ENCODE assay signal across 26 cellular contexts in the genomic region with DNA sequence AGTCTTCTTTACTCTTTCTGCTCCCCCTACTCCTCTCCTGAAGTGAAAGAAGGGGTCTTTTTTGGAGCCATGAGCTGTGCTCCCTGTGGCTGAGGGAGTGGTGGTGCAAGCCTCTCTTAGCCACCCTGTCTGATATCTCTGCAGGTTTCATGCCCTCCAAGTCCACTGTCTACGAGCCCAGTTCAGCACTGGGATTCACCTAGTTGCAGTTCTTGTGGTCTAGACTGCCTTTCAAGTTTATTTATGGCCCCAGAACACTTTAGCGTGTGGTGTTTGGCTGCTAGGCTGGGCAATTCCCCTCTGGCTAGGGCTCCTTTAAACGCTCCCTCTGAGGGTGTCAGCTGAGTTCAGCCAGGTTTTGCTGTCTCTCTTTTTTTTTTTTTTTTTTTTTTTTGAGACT.
"Had no signal": no experiment of that assay in that cellular context is flagged by ENCODE, and none has a peak within 500 bp of the region (broad histone marks: within the 10 kb centered on the region; RNA-seq: fewer than 3 reads in every experiment).

No MANE protein-coding gene starts in this region.

- DNase-seq: cerebellar nuclear complex; cortex of kidney; effector memory CD8-positive, alpha-beta T cell; erythroblast; esophagus squamous epithelium; foreskin melanocyte; head of caudate nucleus; kidney; mesenchymal stem cell; naive thymus-derived CD8-positive, alpha-beta T cell; occipital lobe; ovary; psoas muscle; right cardiac atrium; spleen; stimulated activated naive CD8-positive, alpha-beta T cell treated with anti-CD3 and anti-CD28 coated beads, Interleukin-15, Interleukin-2, amounts not matched to agents 100 U/mL and 50 U/mL, for 24 hours; substantia nigra; testis; tibial artery had no signal

- H3K4me3 ChIP-seq: esophagus squamous epithelium, lung, ovary, psoas muscle, skin epidermis, spleen, testis, tibial artery had no signal

- H3K36me3 Mint-ChIP-seq: type B pancreatic cell had no signal

- FAIRE-seq: endometrium, kidney, urothelium cell line had no signal

- H3K36me3 ChIP-seq: esophagus squamous epithelium, ovary, spleen, tibial artery had no signal

- H3K27me3 Mint-ChIP-seq: effector memory CD8-positive, alpha-beta T cell; naive thymus-derived CD8-positive, alpha-beta T cell; type B pancreatic cell had no signal

- H3K4me1 Mint-ChIP-seq: naive thymus-derived CD8-positive, alpha-beta T cell had no signal

- H3K4me3 Mint-ChIP-seq: effector memory CD8-positive, alpha-beta T cell; naive thymus-derived CD8-positive, alpha-beta T cell; nephron progenitor cell; type B pancreatic cell had no signal

- H3K4me1 ChIP-seq: esophagus squamous epithelium, psoas muscle, spleen, testis, tibial artery had no signal

- H3K27ac ChIP-seq: esophagus squamous epithelium, ovary, psoas muscle, skin epidermis, spleen, testis, tibial artery had no signal

- H3K27ac Mint-ChIP-seq: effector memory CD8-positive, alpha-beta T cell; naive thymus-derived CD8-positive, alpha-beta T cell; type B pancreatic cell had no signal

- H3K9me3 ChIP-seq: ovary, testis had no signal

- ATAC-seq: effector memory CD8-positive, alpha-beta T cell; left lobe of liver; psoas muscle; right cardiac atrium; stimulated activated naive CD8-positive, alpha-beta T cell treated with anti-CD3 and anti-CD28 coated beads, Interleukin-15, Interleukin-2, amounts not matched to agents 100 U/mL and 50 U/mL, for 24 hours had no signal

- H3K27me3 ChIP-seq: esophagus squamous epithelium, ovary, spleen, testis, tibial artery had no signal
